Comparison of ENCODE assay signal across 8 cellular contexts in genomic region chr15:64825081-64825430, GRCh38. TPM values are rescaled to one million over a fixed set of nuclear protein-coding genes. Genes with fewer than 3 reads are reported as not detected.
DNase-seq lines count a peak whose midpoint lies in the region; ATAC-seq and TF ChIP-seq lines count a peak whose summit lies in the region.

No MANE protein-coding gene starts in this region.

- peak overlapping the region; percentile 82 for H3K9ac ChIP-seq in skeletal muscle satellite cell (ENCODE audit: low read depth, low read length)

- H3K9me3 Mint-ChIP-seq in glutamatergic neuron (ENCODE audit: unreplicated experiment), result peaks cover 5% of the 10 kb centered on the region

- H3K36me3 Mint-ChIP-seq in glutamatergic neuron (ENCODE audit: unreplicated experiment), result no peaks in the 10 kb centered on the region

- H3K27ac Mint-ChIP-seq in glutamatergic neuron (ENCODE audit: unreplicated experiment), result peak overlapping the region; percentile 22

- peaks cover 7% of the 10 kb centered on the region for H3K4me1 Mint-ChIP-seq in glutamatergic neuron (ENCODE audit: low read depth, unreplicated experiment)

- H3K4me2 ChIP-seq in skeletal muscle satellite cell (ENCODE audit: low read length), result peak overlapping the region; percentile 92

- H3K36me3 ChIP-seq in A673 (ENCODE audit: insufficient read depth, low read length, poor library complexity, severe bottlenecking) (peaks cover 23% of the 10 kb centered on the region), skeletal muscle satellite cell (ENCODE audit: insufficient read depth, low read length) (peaks cover 8% of the 10 kb centered on the region)

- BruUV-seq in A673 (replicated peaks; lab: Mats Ljungman, UMichigan), result TSS peak; percentile 61

- POLR2A ChIA-PET in A673 (lab: Charles Lee; ENCODE audit: low non-redundant PET), result interaction anchor here (0.7 kb wide), 1 partner anchor 620 kb away, joined by 3 read pairs; no protein-coding TSS in a partner anchor

- H3K4me1 ChIP-seq in A673 (ENCODE audit: insufficient read depth, low read length, poor library complexity, severe bottlenecking) (peaks cover 4% of the 10 kb centered on the region), skeletal muscle satellite cell (ENCODE audit: control insufficient read depth, insufficient read depth, low read length) (peaks cover 15% of the 10 kb centered on the region)

- DNase-seq in A673 (ENCODE audit: low spot score), result no peak
- DNase-seq in SW480 (ENCODE audit: low spot score), result peak; percentile 36
- DNase-seq in glutamatergic neuron, result no peak
- no peak for DNase-seq in COLO829 (ENCODE audit: low spot score)
- DNase-seq in effector CD8-positive, alpha-beta T cell (lab: John Stamatoyannopoulos, UW), result no peak
- no peak for DNase-seq in islet precursor cell

- peak overlapping the region; percentile 94 for H3K4me3 Mint-ChIP-seq in glutamatergic neuron (ENCODE audit: unreplicated experiment)

- intact Hi-C loops in A673 (cut with micrococcal nuclease; ENCODE audit: unreplicated experiment), result no loop called here

- no peaks in the 10 kb centered on the region for H3K27me3 ChIP-seq in A673 (replicated peaks; ENCODE audit: insufficient read depth, low read depth, low read length, poor library complexity)
- no peaks in the 10 kb centered on the region for H3K27me3 ChIP-seq in skeletal muscle satellite cell (ENCODE audit: control insufficient read depth, insufficient read depth, low read length)

- peak; percentile 6 for ATAC-seq in GM21529 (IDR thresholded peaks at IDR 0.05; ENCODE audit: unreplicated experiment)

- peak overlapping the region; percentile 83 for H3K27ac ChIP-seq in A673 (ENCODE audit: low read depth, low read length, poor library complexity, severe bottlenecking)

- TF ChIP-seq CTCF in A673 (conservative IDR thresholded peaks at IDR 0.05; ENCODE audit: low read depth, low read length), result no peak
- no peak for TF ChIP-seq CTCF in glutamatergic neuron (IDR thresholded peaks at IDR 0.05; ENCODE audit: partially characterized antibody, unreplicated experiment)

- CTCF ChIA-PET in A673 (lab: Charles Lee), result interaction anchor here (1.1 kb wide), 2 partner anchors 10 to 15 kb away, joined by 3 to 4 read pairs; no protein-coding TSS in a partner anchor

- H3K27me3 Mint-ChIP-seq in glutamatergic neuron (ENCODE audit: unreplicated experiment), result peaks cover 8% of the 10 kb centered on the region

- H3K9me3 ChIP-seq in A673 (ENCODE audit: low read depth, low read length, poor library complexity, severe bottlenecking) (no peaks in the 10 kb centered on the region), skeletal muscle satellite cell (replicated peaks; ENCODE audit: low read length) (no peaks in the 10 kb centered on the region)

- H3K4me3 ChIP-seq in A673 (ENCODE audit: low read depth, low read length, poor library complexity, severe bottlenecking), result peak overlapping the region; percentile 84
- H3K4me3 ChIP-seq in skeletal muscle satellite cell (ENCODE audit: low read length), result peak overlapping the region; percentile 72

RNA-seq across cellular contexts. Expression of gene PIF1, which starts 0.4 kb away (rescaled TPM):
- total RNA-seq in A673 (2021) (60.4 and 65.7 TPM in 2 replicates), glutamatergic neuron (ENCODE audit: unreplicated experiment) (8.6 TPM)
- 8.1 and 9.8 TPM in 2 replicates for total RNA-seq in skeletal muscle satellite cell (2012; rRNA removed)

RNA-seq across cellular contexts. Expression of gene PLEKHO2, which starts 16.7 kb away (rescaled TPM):
- total RNA-seq in A673 (2021), result 7.7 and 8.9 TPM in 2 replicates
- total RNA-seq in glutamatergic neuron (ENCODE audit: unreplicated experiment), result 18.0 TPM
- total RNA-seq in skeletal muscle satellite cell (2012; rRNA removed), result 21.6 and 22.3 TPM in 2 replicates

RNA-seq across cellular contexts. Expression of gene RBPMS2, which starts 49.7 kb away (rescaled TPM):
- total RNA-seq in A673 (2021) (2.9 and 4.9 TPM in 2 replicates), glutamatergic neuron (ENCODE audit: unreplicated experiment) (2.0 TPM)
- not detected in 2 replicates for total RNA-seq in skeletal muscle satellite cell (2012; rRNA removed)
